ENCODE assay signal across 25 cellular contexts in genomic region chr12:110658242-110658641, GRCh38. TPM values are rescaled to one million over a fixed set of nuclear protein-coding genes. Genes with fewer than 3 reads are reported as not detected.
DNase-seq lines count a peak whose midpoint lies in the region; ATAC-seq, FAIRE-seq and TF ChIP-seq lines count a peak whose summit lies in the region.
"Had no signal": no experiment of that assay in that cellular context is flagged by ENCODE, and none has a peak within 500 bp of the region (broad histone marks: within the 10 kb centered on the region; RNA-seq: fewer than 3 reads in every experiment).

No MANE protein-coding gene starts in this region.

- CTCF ChIA-PET in HepG2 (lab: Yijun Ruan, JAX; ENCODE audit: low intra/inter-chr PET ratio, low total read pairs) (no interaction called here), K562 (lab: Yijun Ruan, JAX; ENCODE audit: low intra/inter-chr PET ratio) (no interaction called here)

- no peak for TF ChIP-seq RAD21 in HepG2 (CRISPR knock-in tag; IDR thresholded peaks at IDR 0.05)
- no peak for TF ChIP-seq RAD21 in K562 (CRISPR knock-in tag; conservative IDR thresholded peaks at IDR 0.05 in 1 of 2, IDR thresholded peaks at IDR 0.05 in 1 of 2)

- intact Hi-C loops in HepG2 (cut with micrococcal nuclease; ENCODE audit: unreplicated experiment) (no loop called here), right lobe of liver (cut with DNase I) (no loop called here), K562 (cut with micrococcal nuclease) (no loop called here)

- H3K4me3 Mint-ChIP-seq in naive thymus-derived CD8-positive, alpha-beta T cell: no peak overlapping the region
- H3K4me3 Mint-ChIP-seq: CD14-positive monocyte had no signal

- no peak for DNase-seq in HepG2 (ENCODE audit: low spot score)
- no peak for DNase-seq in right lobe of liver
- no peak for DNase-seq in K562 (ENCODE audit: extremely low read depth in 1 of 4, low spot score in 3 of 4)
- no peak for DNase-seq in naive thymus-derived CD8-positive, alpha-beta T cell
- no peak for DNase-seq in substantia nigra (lab: John Stamatoyannopoulos, UW)
- no peak for DNase-seq in globus pallidus (ENCODE audit: low spot score)
- DNase-seq: activated CD4-positive, alpha-beta T cell treated with anti-CD3 and anti-CD28 coated beads, Interleukin-2, amount 50 U/mL, for 48 hours; activated gamma-delta T cell; body of pancreas; colonic mucosa; NCI-H1105; NCI-H2029 treated with DMSO at 0.1 percent for 48 hours; NCI-H226; NCI-H748 treated with DMSO at 0.1 percent for 48 hours; OCI-M1; T1000 had no signal

- peak overlapping the region in 2 of 3 experiments; percentile 26 to 59; a peak in 1 of 6 replicates for H3K4me3 ChIP-seq in HepG2 (replicated peaks in 1 of 3; ENCODE audit: insufficient read depth in 1 of 3, low read depth in 2 of 3, low read length in 3 of 3)
- no peak overlapping the region for H3K4me3 ChIP-seq in right lobe of liver
- H3K4me3 ChIP-seq in K562: no peak overlapping the region
- H3K4me3 ChIP-seq: body of pancreas, colonic mucosa, testis had no signal

- H3K9me3 ChIP-seq in HepG2 (ENCODE audit: low read length) (no peaks in the 10 kb centered on the region), right lobe of liver (no peaks in the 10 kb centered on the region), K562 (replicated peaks; ENCODE audit: control insufficient read depth, insufficient read depth, low read depth, low read length) (no peaks in the 10 kb centered on the region)
- H3K9me3 ChIP-seq: body of pancreas, colonic mucosa, neutrophil, testis had no signal

- BruUV-seq in HepG2 (replicated peaks; lab: Mats Ljungman, UMichigan) (no TSS peak), K562 (replicated peaks; lab: Mats Ljungman, UMichigan) (no TSS peak)

- H4K20me1 ChIP-seq in HepG2 (ENCODE audit: insufficient read depth, low read length) (no peaks in the 10 kb centered on the region), K562 (replicated peaks; ENCODE audit: control insufficient read depth, insufficient read depth, low read length) (no peaks in the 10 kb centered on the region)

- H3K36me3 Mint-ChIP-seq in naive thymus-derived CD8-positive, alpha-beta T cell: peaks cover 0 to 24% (median 5%) of the 10 kb centered on the region in 3 donors

- H3K9me1 ChIP-seq in K562 (ENCODE audit: control insufficient read depth, insufficient read depth, low read length): no peaks in the 10 kb centered on the region

- no peak for FAIRE-seq in HepG2 (lab: Jason Lieb, UNC)
- no peak for FAIRE-seq in K562 (lab: Jason Lieb, UNC)
- FAIRE-seq: D721Med, GM19239, islet of Langerhans, urothelium cell line had no signal

- in situ Hi-C loops in HepG2 (cut with HindIII; ENCODE audit: extremely low pct_ligation_motif_present, low pct_unique_long_range_greater_than_20kb): no loop called here
- in situ Hi-C loops in K562 (cut with MboI): no loop called here

- no peak for TF ChIP-seq POLR2A in HepG2 (IDR thresholded peaks at IDR 0.05; ENCODE audit: insufficient read depth in 1 of 2, low read depth in 2 of 2, low read length in 2 of 2)
- no peak for TF ChIP-seq POLR2A in right lobe of liver (IDR thresholded peaks at IDR 0.05)
- no peak for TF ChIP-seq POLR2A in K562 (conservative IDR thresholded peaks at IDR 0.05)

- no peaks in the 10 kb centered on the region for H3K27me3 Mint-ChIP-seq in naive thymus-derived CD8-positive, alpha-beta T cell

- H3K4me2 ChIP-seq in HepG2 (ENCODE audit: low read depth, low read length): peak overlapping the region; percentile 73
- no peak overlapping the region for H3K4me2 ChIP-seq in K562 (ENCODE audit: insufficient read depth, low read length)

- H2AFZ ChIP-seq in HepG2 (ENCODE audit: low read length) (peak overlapping the region; percentile 44), K562 (ENCODE audit: low read depth, low read length) (no peak overlapping the region)

- TF ChIP-seq CTCF in HepG2 (CRISPR knock-in tag; IDR thresholded peaks at IDR 0.05) (no peak), right lobe of liver (IDR thresholded peaks at IDR 0.05) (no peak), K562 (IDR thresholded peaks at IDR 0.05 in 2 of 3, conservative IDR thresholded peaks at IDR 0.05 in 1 of 3; ENCODE audit: insufficient read depth in 2 of 3, low read depth in 1 of 3, low read length in 3 of 3) (no peak)

- POLR2A ChIA-PET in HepG2 (lab: Yijun Ruan, JAX): no interaction called here
- POLR2A ChIA-PET in K562 (lab: Yijun Ruan, JAX): interaction anchor here (0.8 to 1.5 kb wide), 2 partner anchors 9 to 209 kb away, joined by 3 to 4 read pairs; partner anchors contain the start of gene ARPC3
- POLR2A ChIA-PET in naive thymus-derived CD8-positive, alpha-beta T cell (lab: Charles Lee): interaction anchor here (0.6 to 0.9 kb wide), 2 partner anchors 12 to 16 kb away, joined by 3 read pairs; no protein-coding TSS in a partner anchor

- peaks cover 12 to 54% (median 25%) of the 10 kb centered on the region in 4 donors for H3K4me1 Mint-ChIP-seq in naive thymus-derived CD8-positive, alpha-beta T cell

- peak; percentile 36; the same call in 2 of the 3 replicates for ATAC-seq in HepG2
- ATAC-seq in right lobe of liver: no peak
- ATAC-seq in K562: no peak
- ATAC-seq in naive thymus-derived CD8-positive, alpha-beta T cell: no peak
- no peak for ATAC-seq in HG03280 (IDR thresholded peaks at IDR 0.05; ENCODE audit: unreplicated experiment)
- ATAC-seq in HG03460 (IDR thresholded peaks at IDR 0.05; ENCODE audit: unreplicated experiment): no peak
- ATAC-seq: body of pancreas had no signal

- H3K9me3 Mint-ChIP-seq in naive thymus-derived CD8-positive, alpha-beta T cell: no peaks in the 10 kb centered on the region
- H3K9me3 Mint-ChIP-seq: CD14-positive monocyte had no signal

- TF ChIP-seq EP300 in HepG2 (IDR thresholded peaks at IDR 0.05; ENCODE audit: low read depth in 2 of 2, low read length in 2 of 2) (no peak), HepG2 (CRISPR knock-in tag; IDR thresholded peaks at IDR 0.05; ENCODE audit: borderline replicate concordance) (no peak), K562 (IDR thresholded peaks at IDR 0.05; ENCODE audit: low read length) (no peak)

- H3K27ac Mint-ChIP-seq in naive thymus-derived CD8-positive, alpha-beta T cell: peak overlapping the region in 6 of 10 donors; percentile 19 to 77 (median 47)

- 70% methylated on average over 9 of the region's 9 CpGs for WGBS in HepG2 (ENCODE audit: low lambda C conversion rate)
- WGBS in right lobe of liver (ENCODE audit: insufficient coverage, low coverage, low lambda C conversion rate, missing lambda C conversion rate): 83% methylated on average over 7 of the region's 9 CpGs
- 10% methylated on average over 8 of the region's 9 CpGs for WGBS in K562 (ENCODE audit: insufficient coverage, low coverage, missing lambda C conversion rate)

- no peaks in the 10 kb centered on the region for H3K79me2 ChIP-seq in HepG2 (ENCODE audit: insufficient read depth, low read length)
- no peaks in the 10 kb centered on the region for H3K79me2 ChIP-seq in K562 (ENCODE audit: control insufficient read depth, insufficient read depth, low read length)

- peaks cover 13% of the 10 kb centered on the region for H3K4me1 ChIP-seq in HepG2 (ENCODE audit: insufficient read depth, low read length)
- no peaks in the 10 kb centered on the region for H3K4me1 ChIP-seq in right lobe of liver
- H3K4me1 ChIP-seq in K562 (replicated peaks in 1 of 2; ENCODE audit: control insufficient read depth in 2 of 2, insufficient read depth in 2 of 2, low read length in 2 of 2): peaks cover 0 to 6% of the 10 kb centered on the region in 2 experiments; a peak in 1 of 5 replicates
- H3K4me1 ChIP-seq: body of pancreas, colonic mucosa had no signal

- no peak overlapping the region for H3K27ac ChIP-seq in HepG2 (ENCODE audit: extremely low read length, insufficient read depth, low read length)
- H3K27ac ChIP-seq in right lobe of liver: no peak overlapping the region
- H3K27ac ChIP-seq in K562 (ENCODE audit: extremely low read depth, low read depth, low read length): no peak overlapping the region
- H3K27ac ChIP-seq in substantia nigra (ENCODE audit: low read depth, low read length, poor library complexity, severe bottlenecking): peak overlapping the region; percentile 19
- H3K27ac ChIP-seq: body of pancreas, colonic mucosa, neutrophil had no signal

- no peak overlapping the region for H3K9ac ChIP-seq in HepG2 (ENCODE audit: insufficient read depth, low read depth, low read length)
- peak overlapping the region in 1 of 2 experiments; percentile 18; a peak in 1 of 4 replicates for H3K9ac ChIP-seq in K562 (ENCODE audit: insufficient read depth in 1 of 2, low read depth in 2 of 2, low read length in 2 of 2)

- H3K27me3 ChIP-seq in HepG2 (ENCODE audit: control insufficient read depth in 1 of 2, insufficient read depth in 2 of 2, low read length in 2 of 2) (no peaks in the 10 kb centered on the region; a peak in 1 of 5 replicates), right lobe of liver (no peaks in the 10 kb centered on the region), K562 (ENCODE audit: control insufficient read depth in 2 of 2, insufficient read depth in 2 of 2, low read length in 2 of 2) (peaks cover 24 to 54% of the 10 kb centered on the region in 2 experiments; a peak in 4 of 5 replicates)
- H3K27me3 ChIP-seq: body of pancreas, colonic mucosa, testis had no signal

- H3K36me3 ChIP-seq in HepG2 (replicated peaks in 1 of 2; ENCODE audit: control insufficient read depth in 1 of 2, insufficient read depth in 2 of 2, low read length in 2 of 2) (no peaks in the 10 kb centered on the region), right lobe of liver (no peaks in the 10 kb centered on the region), K562 (ENCODE audit: control insufficient read depth, insufficient read depth, low read length) (no peaks in the 10 kb centered on the region)
- H3K36me3 ChIP-seq: colonic mucosa had no signal

RNA-seq across cellular contexts. Expression of gene HVCN1, which starts 30.7 kb away (rescaled TPM):
- total RNA-seq in HepG2 (2016; rRNA removed; fragmentation: Illumina TruSeq; extraction: Trizol) (0.20 and 0.49 TPM in 2 replicates), right lobe of liver (1 to 10 TPM in 5 of 6 experiments, under 1 TPM in 1; 0.55 to 2.4 (median 1.6) TPM), K562 (2014; rRNA removed) (0.50 and 1.4 TPM in 2 replicates), K562 (2014; rRNA removed; fragmentation: Illumina TruSeq; extraction: Trizol) (0.61 and 0.91 TPM in 2 replicates), K562 (2015; rRNA removed; fragmentation: Illumina TruSeq; extraction: Trizol) (1.0 and 1.6 TPM in 2 replicates), K562 (2021) (0.87 and 1.4 TPM in 2 replicates)
- total RNA-seq in HepG2 (2016; cell fraction: cytosol; rRNA removed; fragmentation: Illumina TruSeq; extraction: Trizol; ENCODE audit: low read depth): not detected in 2 replicates
- 0.36 and 0.54 TPM in 2 replicates for total RNA-seq in HepG2 (2016; cell fraction: insoluble cytoplasmic fraction; rRNA removed; fragmentation: Illumina TruSeq; extraction: Trizol)
- 0.14 and 0.37 TPM in 2 replicates for total RNA-seq in HepG2 (2016; cell fraction: membrane; rRNA removed; fragmentation: Illumina TruSeq; extraction: Trizol)
- 0.47 and 0.53 TPM in 2 replicates for total RNA-seq in HepG2 (2016; cell fraction: nucleus; rRNA removed; fragmentation: Illumina TruSeq; extraction: Trizol)
- polyA plus RNA-seq in HepG2 (2011; rRNA removed) (0.88 and 1.3 TPM in 2 replicates), K562 (2011; rRNA removed) (0.25 and 4.6 TPM in 2 replicates), K562 (2014; fragmentation: Illumina TruSeq; extraction: Trizol) (1.4 and 1.8 TPM in 2 replicates), K562 (2014; fragmentation: Nextera tagmentation; extraction: Ambion mirVana) (under 1 TPM; 0.21 to 0.24 TPM), K562 (2014; rRNA removed) (0.74 and 0.90 TPM in 2 replicates)
- 0.59 and 0.87 TPM in 2 replicates for polyA plus RNA-seq in HepG2 (2011; cell fraction: cytosol; rRNA removed)
- polyA plus RNA-seq in HepG2 (2011; cell fraction: nucleus; rRNA removed): 0.33 and 0.35 TPM in 2 replicates
- 0.47 and 0.50 TPM in 2 replicates for polyA plus RNA-seq in HepG2 (2012)
- polyA plus RNA-seq in HepG2 (2016; cell fraction: cytosol; fragmentation: Illumina TruSeq; extraction: Trizol; ENCODE audit: low read depth): 0.16 and 0.32 TPM in 2 replicates
- 0.36 and 0.67 TPM in 2 replicates for polyA plus RNA-seq in HepG2 (2016; cell fraction: insoluble cytoplasmic fraction; fragmentation: Illumina TruSeq; extraction: Trizol; ENCODE audit: low read depth)
- 0.29 TPM in 1 of 2 replicates, not detected in the other for polyA plus RNA-seq in HepG2 (2016; cell fraction: membrane; fragmentation: Illumina TruSeq; extraction: Trizol; ENCODE audit: low read depth)
- polyA plus RNA-seq in HepG2 (2016; cell fraction: nucleus; fragmentation: Illumina TruSeq; extraction: Trizol; ENCODE audit: insufficient read depth, low read depth): 0.49 and 0.82 TPM in 2 replicates
- 0.16 and 0.64 TPM in 2 replicates for polyA minus RNA-seq in HepG2 (2011; rRNA and poly(A)+ RNA removed; ENCODE audit: low replicate concordance)
- polyA minus RNA-seq in HepG2 (2011; cell fraction: cytosol; rRNA and poly(A)+ RNA removed): not detected in 2 replicates
- polyA minus RNA-seq in HepG2 (2011; cell fraction: nucleus; rRNA and poly(A)+ RNA removed): 0.50 TPM in 1 of 2 replicates, not detected in the other
- total RNA-seq in K562 (2011; cell fraction: chromatin; rRNA removed; ENCODE audit: low replicate concordance): 0.93 and 3.1 TPM in 2 replicates
- total RNA-seq in K562 (2011; cell fraction: nucleolus; rRNA removed): 0.92 and 1.3 TPM in 2 replicates
- 1.0 and 1.2 TPM in 2 replicates for total RNA-seq in K562 (2011; cell fraction: nucleoplasm; rRNA removed)
- polyA plus RNA-seq in K562 (2011; cell fraction: cytosol; rRNA removed): 0.55 and 3.7 TPM in 2 replicates
- polyA plus RNA-seq in K562 (2011; cell fraction: nucleus; rRNA removed): 0.54 and 2.5 TPM in 2 replicates
- 2.4 and 6.2 TPM in 2 replicates for polyA plus RNA-seq in K562 (2012)
- 0.42 and 2.5 TPM in 2 replicates for polyA minus RNA-seq in K562 (2011; rRNA and poly(A)+ RNA removed)
- polyA minus RNA-seq in K562 (2011; cell fraction: cytosol; rRNA and poly(A)+ RNA removed): 1.2 TPM in 1 of 2 replicates, not detected in the other
- 0.27 and 0.89 TPM in 2 replicates for polyA minus RNA-seq in K562 (2011; cell fraction: nucleus; rRNA and poly(A)+ RNA removed)
- 10 to 100 TPM; 21.0 to 21.2 TPM for total RNA-seq in naive thymus-derived CD8-positive, alpha-beta T cell
- 10 to 100 TPM; 17.3 to 24.5 (median 20.1) TPM for polyA plus RNA-seq in naive thymus-derived CD8-positive, alpha-beta T cell

RNA-seq across cellular contexts. Expression of gene TCTN1, which starts 44.3 kb away (rescaled TPM):
- total RNA-seq in HepG2 (2016; rRNA removed; fragmentation: Illumina TruSeq; extraction: Trizol) (8.9 and 16.0 TPM in 2 replicates), right lobe of liver (10 to 100 TPM in 4 of 6 experiments, 1 to 10 TPM in 2; 9.6 to 17.0 (median 10.8) TPM), K562 (2014; rRNA removed) (5.1 and 5.5 TPM in 2 replicates), K562 (2014; rRNA removed; fragmentation: Illumina TruSeq; extraction: Trizol) (3.7 and 4.7 TPM in 2 replicates), K562 (2015; rRNA removed; fragmentation: Illumina TruSeq; extraction: Trizol) (5.1 and 6.3 TPM in 2 replicates), K562 (2021) (3.8 and 4.0 TPM in 2 replicates)
- 9.2 and 12.3 TPM in 2 replicates for total RNA-seq in HepG2 (2016; cell fraction: cytosol; rRNA removed; fragmentation: Illumina TruSeq; extraction: Trizol; ENCODE audit: low read depth)
- total RNA-seq in HepG2 (2016; cell fraction: insoluble cytoplasmic fraction; rRNA removed; fragmentation: Illumina TruSeq; extraction: Trizol): 6.9 and 17.5 TPM in 2 replicates
- 15.4 and 17.4 TPM in 2 replicates for total RNA-seq in HepG2 (2016; cell fraction: membrane; rRNA removed; fragmentation: Illumina TruSeq; extraction: Trizol)
- total RNA-seq in HepG2 (2016; cell fraction: nucleus; rRNA removed; fragmentation: Illumina TruSeq; extraction: Trizol): 22.8 and 24.9 TPM in 2 replicates
- polyA plus RNA-seq in HepG2 (2011; rRNA removed) (13.3 and 13.6 TPM in 2 replicates), K562 (2011; rRNA removed) (11.4 and 12.5 TPM in 2 replicates), K562 (2014; fragmentation: Illumina TruSeq; extraction: Trizol) (4.2 and 5.7 TPM in 2 replicates), K562 (2014; fragmentation: Nextera tagmentation; extraction: Ambion mirVana) (under 1 TPM; 0.32 to 0.98 TPM), K562 (2014; rRNA removed) (3.7 and 7.2 TPM in 2 replicates)
- polyA plus RNA-seq in HepG2 (2011; cell fraction: cytosol; rRNA removed): 6.7 and 7.7 TPM in 2 replicates
- 23.4 and 26.4 TPM in 2 replicates for polyA plus RNA-seq in HepG2 (2011; cell fraction: nucleus; rRNA removed)
- polyA plus RNA-seq in HepG2 (2012): 9.0 and 11.5 TPM in 2 replicates
- polyA plus RNA-seq in HepG2 (2016; cell fraction: cytosol; fragmentation: Illumina TruSeq; extraction: Trizol; ENCODE audit: low read depth): 9.0 and 13.4 TPM in 2 replicates
- 7.3 and 7.9 TPM in 2 replicates for polyA plus RNA-seq in HepG2 (2016; cell fraction: insoluble cytoplasmic fraction; fragmentation: Illumina TruSeq; extraction: Trizol; ENCODE audit: low read depth)
- polyA plus RNA-seq in HepG2 (2016; cell fraction: membrane; fragmentation: Illumina TruSeq; extraction: Trizol; ENCODE audit: low read depth): 14.0 and 14.1 TPM in 2 replicates
- polyA plus RNA-seq in HepG2 (2016; cell fraction: nucleus; fragmentation: Illumina TruSeq; extraction: Trizol; ENCODE audit: insufficient read depth, low read depth): 38.7 and 42.7 TPM in 2 replicates
- 15.1 and 25.2 TPM in 2 replicates for polyA minus RNA-seq in HepG2 (2011; rRNA and poly(A)+ RNA removed; ENCODE audit: low replicate concordance)
- 3.6 and 5.3 TPM in 2 replicates for polyA minus RNA-seq in HepG2 (2011; cell fraction: cytosol; rRNA and poly(A)+ RNA removed)
- polyA minus RNA-seq in HepG2 (2011; cell fraction: nucleus; rRNA and poly(A)+ RNA removed): 13.9 and 19.4 TPM in 2 replicates
- 16.6 and 18.2 TPM in 2 replicates for total RNA-seq in K562 (2011; cell fraction: chromatin; rRNA removed; ENCODE audit: low replicate concordance)
- total RNA-seq in K562 (2011; cell fraction: nucleolus; rRNA removed): 8.3 and 13.5 TPM in 2 replicates
- 15.0 and 27.9 TPM in 2 replicates for total RNA-seq in K562 (2011; cell fraction: nucleoplasm; rRNA removed)
- 9.8 and 10.2 TPM in 2 replicates for polyA plus RNA-seq in K562 (2011; cell fraction: cytosol; rRNA removed)
- 26.2 and 26.6 TPM in 2 replicates for polyA plus RNA-seq in K562 (2011; cell fraction: nucleus; rRNA removed)
- 6.4 and 15.2 TPM in 2 replicates for polyA plus RNA-seq in K562 (2012)
- 9.4 and 10.4 TPM in 2 replicates for polyA minus RNA-seq in K562 (2011; rRNA and poly(A)+ RNA removed)
- polyA minus RNA-seq in K562 (2011; cell fraction: cytosol; rRNA and poly(A)+ RNA removed): 2.3 and 5.8 TPM in 2 replicates
- polyA minus RNA-seq in K562 (2011; cell fraction: nucleus; rRNA and poly(A)+ RNA removed): 10.5 and 16.1 TPM in 2 replicates
- 10 to 100 TPM; 13.4 to 16.2 TPM for total RNA-seq in naive thymus-derived CD8-positive, alpha-beta T cell
- 10 to 100 TPM in 2 of 3 donors, 1 to 10 TPM in 1; 8.7 to 16.4 (median 13.6) TPM for polyA plus RNA-seq in naive thymus-derived CD8-positive, alpha-beta T cell

Comparison
In these comparisons a context has a peak if more than half of its experiments do, and no peak if none do; other contexts are left out.
1. H3K4me3 ChIP-seq: peak in HepG2 (2 of 3); none in right lobe of liver (0 of 3) and K562 (single experiment).
2. RNA of gene HVCN1, which starts 30.7 kb away (total RNA-seq): 21.0 to 21.2 TPM in naive thymus-derived CD8-positive, alpha-beta T cell; 0.55 to 2.4 TPM in right lobe of liver, 0.50 to 3.1 TPM in K562 and 0.14 to 0.54 TPM in HepG2; every median in the first group is over 4 times any median in the second.